In genomic region chr14:46401066-46401465, GRCh38 we compare ENCODE assay signal across 19 cellular contexts.
A peak's percentile ranks its signal among the peaks of the same experiment; 100 is the strongest.
DNase-seq lines count a peak whose midpoint lies in the region; ATAC-seq and TF ChIP-seq lines count a peak whose summit lies in the region.
"Had no signal": no experiment of that assay in that cellular context is flagged by ENCODE, and none has a peak within 500 bp of the region (broad histone marks: within the 10 kb centered on the region; RNA-seq: fewer than 3 reads in every experiment).

No MANE protein-coding gene starts in this region.

- H3K4me3 ChIP-seq in LNCaP clone FGC (ENCODE audit: low read depth, low read length): no peak overlapping the region
- H3K4me3 ChIP-seq in neural progenitor cell: no peak overlapping the region
- H3K4me3 ChIP-seq: GM12878, GM23248, HAP-1 had no signal

- H3K27ac ChIP-seq in neural progenitor cell: no peak overlapping the region
- H3K27ac ChIP-seq: GM23248 had no signal

- POLR2A ChIA-PET in activated CD4-positive, alpha-beta memory T cell treated with anti-CD3 and anti-CD28 coated beads, Interleukin-2, amount 10 ng/mL, durations not matched to agents 7 days and 5 days (lab: Charles Lee): no interaction called here

- H3F3A ChIP-seq in neural progenitor cell (ENCODE audit: low read depth): no peaks in the 10 kb centered on the region

- H3K4me2 ChIP-seq in neural progenitor cell: no peak overlapping the region

- peak overlapping the region; percentile 17 for H2AFZ ChIP-seq in neural progenitor cell (replicated peaks)
- H2AFZ ChIP-seq: GM23248 had no signal

- H3K9me3 Mint-ChIP-seq in mesothelial cell of epicardium: peaks cover 4% of the 10 kb centered on the region
- H3K9me3 Mint-ChIP-seq in neural progenitor cell: no peaks in the 10 kb centered on the region
- H3K9me3 Mint-ChIP-seq in activated CD4-positive, alpha-beta memory T cell treated with anti-CD3 and anti-CD28 coated beads, Interleukin-2, amount 10 ng/mL, durations not matched to agents 7 days and 5 days: peaks cover 3% of the 10 kb centered on the region

- H3K27me3 Mint-ChIP-seq in mesothelial cell of epicardium (ENCODE audit: low read depth) (no peaks in the 10 kb centered on the region), neural progenitor cell (ENCODE audit: insufficient read depth, low read depth) (no peaks in the 10 kb centered on the region)
- H3K27me3 Mint-ChIP-seq in activated CD4-positive, alpha-beta memory T cell treated with anti-CD3 and anti-CD28 coated beads, Interleukin-2, amount 10 ng/mL, durations not matched to agents 7 days and 5 days: no peaks in the 10 kb centered on the region
- H3K27me3 Mint-ChIP-seq: CD4-positive, alpha-beta memory T cell had no signal

- no peaks in the 10 kb centered on the region for H3K36me3 ChIP-seq in neural progenitor cell
- H3K36me3 ChIP-seq: HAP-1 had no signal

- H3K36me3 Mint-ChIP-seq in mesothelial cell of epicardium: no peaks in the 10 kb centered on the region
- no peaks in the 10 kb centered on the region for H3K36me3 Mint-ChIP-seq in neural progenitor cell
- no peaks in the 10 kb centered on the region for H3K36me3 Mint-ChIP-seq in activated CD4-positive, alpha-beta memory T cell treated with anti-CD3 and anti-CD28 coated beads, Interleukin-2, amount 10 ng/mL, durations not matched to agents 7 days and 5 days (ENCODE audit: low read depth)
- H3K36me3 Mint-ChIP-seq: CD4-positive, alpha-beta memory T cell had no signal

- no peak overlapping the region for H3K9ac ChIP-seq in neural progenitor cell
- H3K9ac ChIP-seq: GM23248 had no signal

- no peaks in the 10 kb centered on the region for H3K27me3 ChIP-seq in neural progenitor cell

- no peaks in the 10 kb centered on the region for H4K20me1 ChIP-seq in neural progenitor cell (ENCODE audit: low read depth)

- no peaks in the 10 kb centered on the region for H3K9me3 ChIP-seq in neural progenitor cell (ENCODE audit: low read depth)
- H3K9me3 ChIP-seq: HAP-1 had no signal

- H3K79me2 ChIP-seq in neural progenitor cell (ENCODE audit: low read depth): no peaks in the 10 kb centered on the region

- DNase-seq in NCI-H1092 treated with DMSO at 0.1 percent for 48 hours (lab: John Stamatoyannopoulos, UW) (peak; percentile 21), NCI-H1092 (lab: John Stamatoyannopoulos, UW) (no peak), LNCaP clone FGC (ENCODE audit: low read depth) (peak; percentile 54), mesothelial cell of epicardium (ENCODE audit: low spot score in 2 of 2, unreplicated experiment in 2 of 2) (no peak), neural progenitor cell (ENCODE audit: low spot score) (no peak)
- no peak for DNase-seq in activated CD4-positive, alpha-beta memory T cell treated with anti-CD3 and anti-CD28 coated beads, Interleukin-2, amount 10 ng/mL, durations not matched to agents 7 days and 5 days
- DNase-seq: C1 segment of cervical spinal cord; Calu3; CD4-positive, alpha-beta memory T cell; COR-L47; DMS79; EL; GDM1; GM23248; HFFc6 had no signal

- no peak for TF ChIP-seq CTCF in LNCaP clone FGC (IDR thresholded peaks at IDR 0.05; ENCODE audit: control insufficient read depth, extremely low read depth, insufficient read depth)
- TF ChIP-seq CTCF in mesothelial cell of epicardium (IDR thresholded peaks at IDR 0.05; ENCODE audit: unreplicated experiment): no peak
- TF ChIP-seq CTCF in neural progenitor cell (IDR thresholded peaks at IDR 0.05): no peak

- CTCF ChIA-PET in activated CD4-positive, alpha-beta memory T cell treated with anti-CD3 and anti-CD28 coated beads, Interleukin-2, amount 10 ng/mL, durations not matched to agents 7 days and 5 days (lab: Charles Lee): no interaction called here

- peak overlapping the region; percentile 27 for H3K27ac Mint-ChIP-seq in mesothelial cell of epicardium
- H3K27ac Mint-ChIP-seq in neural progenitor cell: no peak overlapping the region
- no peak overlapping the region for H3K27ac Mint-ChIP-seq in activated CD4-positive, alpha-beta memory T cell treated with anti-CD3 and anti-CD28 coated beads, Interleukin-2, amount 10 ng/mL, durations not matched to agents 7 days and 5 days
- H3K27ac Mint-ChIP-seq: CD4-positive, alpha-beta memory T cell; HFFc6 had no signal

- ATAC-seq in HG03039 (IDR thresholded peaks at IDR 0.05; ENCODE audit: unreplicated experiment) (no peak), GM19351 (IDR thresholded peaks at IDR 0.05; ENCODE audit: unreplicated experiment) (no peak)
- ATAC-seq: GM12878 had no signal

- H3K4me3 Mint-ChIP-seq in mesothelial cell of epicardium: no peak overlapping the region
- H3K4me3 Mint-ChIP-seq in neural progenitor cell: no peak overlapping the region
- no peak overlapping the region for H3K4me3 Mint-ChIP-seq in activated CD4-positive, alpha-beta memory T cell treated with anti-CD3 and anti-CD28 coated beads, Interleukin-2, amount 10 ng/mL, durations not matched to agents 7 days and 5 days
- H3K4me3 Mint-ChIP-seq: CD4-positive, alpha-beta memory T cell; HFFc6 had no signal

- peaks cover 38% of the 10 kb centered on the region for H3K4me1 Mint-ChIP-seq in mesothelial cell of epicardium
- H3K4me1 Mint-ChIP-seq in neural progenitor cell: peaks cover 35% of the 10 kb centered on the region
- H3K4me1 Mint-ChIP-seq in activated CD4-positive, alpha-beta memory T cell treated with anti-CD3 and anti-CD28 coated beads, Interleukin-2, amount 10 ng/mL, durations not matched to agents 7 days and 5 days: no peaks in the 10 kb centered on the region
- H3K4me1 Mint-ChIP-seq: CD4-positive, alpha-beta memory T cell had no signal

- peaks cover 8% of the 10 kb centered on the region for H3K4me1 ChIP-seq in neural progenitor cell
- H3K4me1 ChIP-seq: HAP-1 had no signal

Comparison
In these comparisons a context has a peak if more than half of its experiments do, and no peak if none do; other contexts are left out.
1. DNase-seq: peak in NCI-H1092 treated with DMSO at 0.1 percent for 48 hours (single experiment) and LNCaP clone FGC (single experiment); none in NCI-H1092 (single experiment), mesothelial cell of epicardium (0 of 2), neural progenitor cell (single experiment) and activated CD4-positive, alpha-beta memory T cell treated with anti-CD3 and anti-CD28 coated beads, Interleukin-2, amount 10 ng/mL, durations not matched to agents 7 days and 5 days (single experiment).